Comparison of ENCODE assay signal across 1 cellular context in genomic region chr12:49130151-49131050, GRCh38.
A peak's percentile ranks its signal among the peaks of the same experiment; 100 is the strongest.
TF ChIP-seq lines count a peak whose summit lies in the region.

No MANE protein-coding gene starts in this region.

TF ChIP-seq in GM12878, 131 proteins besides CTCF, POLR2A, EP300 and RAD21 (continued from another document and continues in another):
- TF ChIP-seq ZZZ3 (IDR thresholded peaks at IDR 0.05; ENCODE audit: control insufficient read depth, insufficient read length, low read depth) (no peak), SMAD5 (IDR thresholded peaks at IDR 0.05; ENCODE audit: low read depth) (peak; percentile 68; the same call in 1 of the 2 replicates), JUND (IDR thresholded peaks at IDR 0.05; ENCODE audit: low read depth, low read length) (0 out of 2 replicates have a peak, but pooled peaks have one; percentile 33), RB1 (IDR thresholded peaks at IDR 0.05; ENCODE audit: borderline replicate concordance) (peak; percentile 98), TAF1 (IDR thresholded peaks at IDR 0.05; ENCODE audit: borderline replicate concordance, low read depth, low read length) (peak; percentile 70), CREM (IDR thresholded peaks at IDR 0.05; ENCODE audit: low read depth) (peak; percentile 64; the same call in 1 of the 2 replicates), ZNF274 (IDR thresholded peaks at IDR 0.05; ENCODE audit: insufficient read depth, insufficient read length) (no peak), PKNOX1 (IDR thresholded peaks at IDR 0.05) (peak; percentile 53; the same call in 1 of the 2 replicates), ELK1 (IDR thresholded peaks at IDR 0.05; ENCODE audit: low read depth, low read length) (peak; percentile 22), WRNIP1 (IDR thresholded peaks at IDR 0.05; ENCODE audit: borderline replicate concordance, low read depth, low read length) (no peak), FOS (IDR thresholded peaks at IDR 0.05; ENCODE audit: borderline replicate concordance, extremely low read depth, insufficient read length) (no peak), BCLAF1 (IDR thresholded peaks at IDR 0.05) (no peak), YBX1 (IDR thresholded peaks at IDR 0.05) (no peak), BACH1 (IDR thresholded peaks at IDR 0.05; ENCODE audit: borderline replicate concordance) (peak; percentile 73; the same call in 1 of the 2 replicates), ZNF384 (IDR thresholded peaks at IDR 0.05; ENCODE audit: borderline replicate concordance, low read depth, low read length) (no peak), NRF1 (conservative IDR thresholded peaks at IDR 0.05; ENCODE audit: low read depth, low read length) (peak; percentile 89), TCF12 (IDR thresholded peaks at IDR 0.05; ENCODE audit: low read depth, low read length) (peak; percentile 86), SIX5 (IDR thresholded peaks at IDR 0.05; ENCODE audit: low read depth, low read length, severe bottlenecking) (no peak), KDM1A (IDR thresholded peaks at IDR 0.05; ENCODE audit: borderline replicate concordance) (no peak), E2F4 (IDR thresholded peaks at IDR 0.05; ENCODE audit: low read depth, low read length) (peak; percentile 86), MEF2A (IDR thresholded peaks at IDR 0.05; ENCODE audit: insufficient read depth, low read depth, low read length) (peak; percentile 23; the same call in 1 of the 2 replicates), GATAD2B (conservative IDR thresholded peaks at IDR 0.05; ENCODE audit: low read depth) (peak; percentile 55; the same call in 1 of the 2 replicates), POLR2AphosphoS5 (IDR thresholded peaks at IDR 0.05; ENCODE audit: low read length) (peak; percentile 79), MEF2B (IDR thresholded peaks at IDR 0.05; ENCODE audit: partially characterized antibody, poor library complexity, severe bottlenecking) (no peak), RAD51 (IDR thresholded peaks at IDR 0.05) (peak; percentile 89), TCF3 (IDR thresholded peaks at IDR 0.05; ENCODE audit: borderline replicate concordance, insufficient read depth, low read depth, low read length) (peak; percentile 65; the same call in 1 of the 2 replicates), FOXM1 (IDR thresholded peaks at IDR 0.05; ENCODE audit: low read depth, low read length) (no peak; the same call in 1 of the 2 replicates), KAT2A (conservative IDR thresholded peaks at IDR 0.05; ENCODE audit: control insufficient read depth, low read depth, low read length) (no peak), MTA3 (IDR thresholded peaks at IDR 0.05; ENCODE audit: borderline replicate concordance, low read length) (no peak), USF1 (IDR thresholded peaks at IDR 0.05; ENCODE audit: borderline replicate concordance, extremely low read length, insufficient read depth, low read depth, low read length) (peak; percentile 81), ASH2L (IDR thresholded peaks at IDR 0.05; ENCODE audit: borderline replicate concordance, low read depth) (no peak), BRCA1 (IDR thresholded peaks at IDR 0.05; ENCODE audit: low read depth, low read length) (no peak), ZNF207 (IDR thresholded peaks at IDR 0.05; ENCODE audit: borderline replicate concordance) (no peak; the same call in none of the 2 replicates), CBX5 (IDR thresholded peaks at IDR 0.05; ENCODE audit: low read depth) (no peak), ZBTB40 (IDR thresholded peaks at IDR 0.05; ENCODE audit: borderline replicate concordance) (peak; percentile 77; the same call in 1 of the 2 replicates), RUNX3 (IDR thresholded peaks at IDR 0.05; ENCODE audit: low read length) (peak; percentile 52; the same call in 1 of the 2 replicates)
- TF ChIP-seq, protein P1, sequence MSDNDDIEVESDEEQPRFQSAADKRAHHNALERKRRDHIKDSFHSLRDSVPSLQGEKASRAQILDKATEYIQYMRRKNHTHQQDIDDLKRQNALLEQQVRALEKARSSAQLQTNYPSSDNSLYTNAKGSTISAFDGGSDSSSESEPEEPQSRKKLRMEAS (IDR thresholded peaks at IDR 0.05; ENCODE audit: low read depth, low read length), result peak; percentile 94
- TF ChIP-seq, protein P2, sequence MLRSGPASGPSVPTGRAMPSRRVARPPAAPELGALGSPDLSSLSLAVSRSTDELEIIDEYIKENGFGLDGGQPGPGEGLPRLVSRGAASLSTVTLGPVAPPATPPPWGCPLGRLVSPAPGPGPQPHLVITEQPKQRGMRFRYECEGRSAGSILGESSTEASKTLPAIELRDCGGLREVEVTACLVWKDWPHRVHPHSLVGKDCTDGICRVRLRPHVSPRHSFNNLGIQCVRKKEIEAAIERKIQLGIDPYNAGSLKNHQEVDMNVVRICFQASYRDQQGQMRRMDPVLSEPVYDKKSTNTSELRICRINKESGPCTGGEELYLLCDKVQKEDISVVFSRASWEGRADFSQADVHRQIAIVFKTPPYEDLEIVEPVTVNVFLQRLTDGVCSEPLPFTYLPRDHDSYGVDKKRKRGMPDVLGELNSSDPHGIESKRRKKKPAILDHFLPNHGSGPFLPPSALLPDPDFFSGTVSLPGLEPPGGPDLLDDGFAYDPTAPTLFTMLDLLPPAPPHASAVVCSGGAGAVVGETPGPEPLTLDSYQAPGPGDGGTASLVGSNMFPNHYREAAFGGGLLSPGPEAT (IDR thresholded peaks at IDR 0.05; ENCODE audit: low read depth), result peak; percentile 12; the same call in 1 of the 2 replicates
- TF ChIP-seq, protein P3, sequence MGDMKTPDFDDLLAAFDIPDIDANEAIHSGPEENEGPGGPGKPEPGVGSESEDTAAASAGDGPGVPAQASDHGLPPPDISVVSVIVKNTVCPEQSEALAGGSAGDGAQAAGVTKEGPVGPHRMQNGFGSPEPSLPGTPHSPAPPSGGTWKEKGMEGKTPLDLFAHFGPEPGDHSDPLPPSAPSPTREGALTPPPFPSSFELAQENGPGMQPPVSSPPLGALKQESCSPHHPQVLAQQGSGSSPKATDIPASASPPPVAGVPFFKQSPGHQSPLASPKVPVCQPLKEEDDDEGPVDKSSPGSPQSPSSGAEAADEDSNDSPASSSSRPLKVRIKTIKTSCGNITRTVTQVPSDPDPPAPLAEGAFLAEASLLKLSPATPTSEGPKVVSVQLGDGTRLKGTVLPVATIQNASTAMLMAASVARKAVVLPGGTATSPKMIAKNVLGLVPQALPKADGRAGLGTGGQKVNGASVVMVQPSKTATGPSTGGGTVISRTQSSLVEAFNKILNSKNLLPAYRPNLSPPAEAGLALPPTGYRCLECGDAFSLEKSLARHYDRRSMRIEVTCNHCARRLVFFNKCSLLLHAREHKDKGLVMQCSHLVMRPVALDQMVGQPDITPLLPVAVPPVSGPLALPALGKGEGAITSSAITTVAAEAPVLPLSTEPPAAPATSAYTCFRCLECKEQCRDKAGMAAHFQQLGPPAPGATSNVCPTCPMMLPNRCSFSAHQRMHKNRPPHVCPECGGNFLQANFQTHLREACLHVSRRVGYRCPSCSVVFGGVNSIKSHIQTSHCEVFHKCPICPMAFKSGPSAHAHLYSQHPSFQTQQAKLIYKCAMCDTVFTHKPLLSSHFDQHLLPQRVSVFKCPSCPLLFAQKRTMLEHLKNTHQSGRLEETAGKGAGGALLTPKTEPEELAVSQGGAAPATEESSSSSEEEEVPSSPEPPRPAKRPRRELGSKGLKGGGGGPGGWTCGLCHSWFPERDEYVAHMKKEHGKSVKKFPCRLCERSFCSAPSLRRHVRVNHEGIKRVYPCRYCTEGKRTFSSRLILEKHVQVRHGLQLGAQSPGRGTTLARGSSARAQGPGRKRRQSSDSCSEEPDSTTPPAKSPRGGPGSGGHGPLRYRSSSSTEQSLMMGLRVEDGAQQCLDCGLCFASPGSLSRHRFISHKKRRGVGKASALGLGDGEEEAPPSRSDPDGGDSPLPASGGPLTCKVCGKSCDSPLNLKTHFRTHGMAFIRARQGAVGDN (IDR thresholded peaks at IDR 0.05), result peak; percentile 47
- TF ChIP-seq, protein P4, sequence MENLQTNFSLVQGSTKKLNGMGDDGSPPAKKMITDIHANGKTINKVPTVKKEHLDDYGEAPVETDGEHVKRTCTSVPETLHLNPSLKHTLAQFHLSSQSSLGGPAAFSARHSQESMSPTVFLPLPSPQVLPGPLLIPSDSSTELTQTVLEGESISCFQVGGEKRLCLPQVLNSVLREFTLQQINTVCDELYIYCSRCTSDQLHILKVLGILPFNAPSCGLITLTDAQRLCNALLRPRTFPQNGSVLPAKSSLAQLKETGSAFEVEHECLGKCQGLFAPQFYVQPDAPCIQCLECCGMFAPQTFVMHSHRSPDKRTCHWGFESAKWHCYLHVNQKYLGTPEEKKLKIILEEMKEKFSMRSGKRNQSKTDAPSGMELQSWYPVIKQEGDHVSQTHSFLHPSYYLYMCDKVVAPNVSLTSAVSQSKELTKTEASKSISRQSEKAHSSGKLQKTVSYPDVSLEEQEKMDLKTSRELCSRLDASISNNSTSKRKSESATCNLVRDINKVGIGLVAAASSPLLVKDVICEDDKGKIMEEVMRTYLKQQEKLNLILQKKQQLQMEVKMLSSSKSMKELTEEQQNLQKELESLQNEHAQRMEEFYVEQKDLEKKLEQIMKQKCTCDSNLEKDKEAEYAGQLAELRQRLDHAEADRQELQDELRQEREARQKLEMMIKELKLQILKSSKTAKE (IDR thresholded peaks at IDR 0.05; ENCODE audit: low read depth, poor library complexity, severe bottlenecking), result peak; percentile 11
